In the genomic region with DNA sequence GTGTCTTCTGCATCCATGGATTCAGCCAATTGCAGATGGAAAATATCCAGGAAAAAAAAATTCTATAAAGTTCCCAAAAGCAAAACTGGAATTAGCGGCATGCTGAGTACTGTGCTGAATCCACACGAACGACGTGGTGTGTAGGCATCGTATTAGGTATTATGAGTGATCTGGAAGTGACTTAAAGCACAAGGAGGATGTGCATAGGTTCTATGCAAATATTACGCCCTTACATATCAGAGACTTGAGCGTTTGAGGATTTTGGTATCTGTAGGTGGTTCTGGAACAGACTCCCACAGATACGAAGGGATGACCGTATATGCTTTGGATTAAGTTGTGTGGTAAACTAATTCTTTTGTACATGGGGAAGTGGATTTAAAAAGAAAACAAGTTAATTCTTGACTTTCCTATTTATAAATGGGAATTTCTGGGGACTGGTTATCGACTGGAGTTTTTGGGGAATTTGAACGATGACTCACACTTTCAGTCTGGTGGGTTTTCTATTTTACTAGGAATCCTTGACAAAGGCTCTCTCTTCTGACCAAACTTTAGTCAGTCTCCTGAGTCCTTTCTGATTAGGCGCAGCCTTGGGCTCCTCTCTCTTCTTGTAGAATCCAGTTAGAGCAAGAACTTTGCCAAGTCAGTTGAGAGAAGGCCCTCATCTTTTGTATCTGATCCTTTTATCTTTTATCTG, we compare ENCODE assay signal across 18 cellular contexts. TPM values are rescaled to one million over a fixed set of nuclear protein-coding genes. Genes with fewer than 3 reads are reported as not detected.
DNase-seq lines count a peak whose midpoint lies in the region; ATAC-seq and TF ChIP-seq lines count a peak whose summit lies in the region.
"Had no signal": no experiment of that assay in that cellular context is flagged by ENCODE, and none has a peak within 500 bp of the region (broad histone marks: within the 10 kb centered on the region; RNA-seq: fewer than 3 reads in every experiment).

No MANE protein-coding gene starts in this region.

- H3K4me1 Mint-ChIP-seq in stimulated activated naive B cell treated with anti-CD40 and anti-IgM and Interleukin-4, amounts not matched to agents 10 μg/mL and 1 μg/mL and 100 μg/mL, for 72 hours = peaks cover 30 to 42% of the 10 kb centered on the region in 2 donors

- peaks cover 0 to 4% of the 10 kb centered on the region in 2 donors for H3K4me1 ChIP-seq in right atrium auricular region
- no peaks in the 10 kb centered on the region for H3K4me1 ChIP-seq in foreskin keratinocyte

- in situ Hi-C loops in SK-MEL-5 (cut with HindIII; ENCODE audit: low pct_unique_long_range_greater_than_20kb, low sequenced_read_pairs) = no loop called here

- intact Hi-C loops in Right ventricle myocardium inferior (cut with DNase I) = no loop called here

- H3K9me3 ChIP-seq in right atrium auricular region = no peaks in the 10 kb centered on the region

- no peaks in the 10 kb centered on the region for H3K27me3 ChIP-seq in right atrium auricular region
- H3K27me3 ChIP-seq in foreskin keratinocyte = no peaks in the 10 kb centered on the region

- no peaks in the 10 kb centered on the region for H3K36me3 ChIP-seq in right atrium auricular region

- H3K27ac ChIP-seq in right atrium auricular region (no peak overlapping the region), foreskin keratinocyte (peak overlapping the region; percentile 70)

- peaks cover 5 to 6% of the 10 kb centered on the region in 2 donors for H3K36me3 Mint-ChIP-seq in stimulated activated naive B cell treated with anti-CD40 and anti-IgM and Interleukin-4, amounts not matched to agents 10 μg/mL and 1 μg/mL and 100 μg/mL, for 72 hours

- H3K27ac Mint-ChIP-seq in stimulated activated naive B cell treated with anti-CD40 and anti-IgM and Interleukin-4, amounts not matched to agents 10 μg/mL and 1 μg/mL and 100 μg/mL, for 72 hours = peak overlapping the region; percentile 27

- TF ChIP-seq CTCF in right atrium auricular region (IDR thresholded peaks at IDR 0.05) = no peak
- TF ChIP-seq CTCF in foreskin keratinocyte (conservative IDR thresholded peaks at IDR 0.05) = no peak

- no peaks in the 10 kb centered on the region for H3K27me3 Mint-ChIP-seq in stimulated activated naive B cell treated with anti-CD40 and anti-IgM and Interleukin-4, amounts not matched to agents 10 μg/mL and 1 μg/mL and 100 μg/mL, for 72 hours
- H3K27me3 Mint-ChIP-seq: CD8-positive, alpha-beta memory T cell had no signal

- ATAC-seq in Right ventricle myocardium inferior (no peak), foreskin keratinocyte (peak; percentile 55)
- ATAC-seq in stimulated activated naive B cell treated with anti-CD40 and anti-IgM and Interleukin-4, amounts not matched to agents 10 μg/mL and 1 μg/mL and 100 μg/mL, for 72 hours (replicated peaks) = peak in 1 of 2 donors; percentile 28
- ATAC-seq in activated CD4-positive, CD25-positive, alpha-beta regulatory T cell treated with anti-CD3 and anti-CD28 coated beads, Interleukin-2, amount 50 U/mL, for 24 hours = no peak
- ATAC-seq: Panc1 had no signal

- H3K4me3 Mint-ChIP-seq in stimulated activated naive B cell treated with anti-CD40 and anti-IgM and Interleukin-4, amounts not matched to agents 10 μg/mL and 1 μg/mL and 100 μg/mL, for 72 hours = no peak overlapping the region

- DNase-seq in right atrium auricular region (ENCODE audit: low spot score) = peak; percentile 42
- no peak for DNase-seq in Right ventricle myocardium inferior (ENCODE audit: missing footprints)
- DNase-seq in SK-MEL-5 (ENCODE audit: low read depth, low spot score) = peak; percentile 34
- DNase-seq in foreskin keratinocyte = no peak
- no peak for DNase-seq in stimulated activated naive B cell treated with anti-CD40 and anti-IgM and Interleukin-4, amounts not matched to agents 10 μg/mL and 1 μg/mL and 100 μg/mL, for 72 hours
- DNase-seq in kidney tubule cell (ENCODE audit: low spot score) = no peak
- DNase-seq: ACHN; C1 segment of cervical spinal cord; CD8-positive, alpha-beta memory T cell; DMS53; EL; KBM-7; NCI-H1105; NCI-H1694; NCI-H2081 treated with DMSO at 0.1 percent for 48 hours; Right ventricle myocardium superior had no signal

- H3K4me3 ChIP-seq in right atrium auricular region = no peak overlapping the region

- H3K9me3 Mint-ChIP-seq in stimulated activated naive B cell treated with anti-CD40 and anti-IgM and Interleukin-4, amounts not matched to agents 10 μg/mL and 1 μg/mL and 100 μg/mL, for 72 hours = peaks cover 4 to 5% of the 10 kb centered on the region in 2 donors

RNA-seq across cellular contexts. Expression of gene NUB1, which starts 5.4 kb away (rescaled TPM):
- 10 to 100 TPM; 33.5 to 39.6 TPM for total RNA-seq in right atrium auricular region
- 31.3 TPM for total RNA-seq in Right ventricle myocardium inferior
- total RNA-seq in SK-MEL-5 (2014; rRNA removed; shearing (Covaris generic)) = 73.4 and 80.6 TPM in 2 replicates
- polyA plus RNA-seq in SK-MEL-5 (2015; cell fraction: cytosol; rRNA removed) = 63.4 and 69.1 TPM in 2 replicates
- polyA plus RNA-seq in SK-MEL-5 (2015; cell fraction: nucleus; rRNA removed) = 53.9 and 59.9 TPM in 2 replicates
- 31.6 and 32.3 TPM in 2 replicates for total RNA-seq in foreskin keratinocyte
- polyA plus RNA-seq in foreskin keratinocyte = 21.5 and 22.0 TPM in 2 replicates

Comparison
In these comparisons a context has a peak if more than half of its experiments do, and no peak if none do; other contexts are left out.
1. DNase-seq: peak in right atrium auricular region (single experiment) and SK-MEL-5 (single experiment); none in Right ventricle myocardium inferior (single experiment), foreskin keratinocyte (0 of 2), stimulated activated naive B cell treated with anti-CD40 and anti-IgM and Interleukin-4, amounts not matched to agents 10 μg/mL and 1 μg/mL and 100 μg/mL, for 72 hours (single experiment) and kidney tubule cell (single experiment).